In the genomic region with DNA sequence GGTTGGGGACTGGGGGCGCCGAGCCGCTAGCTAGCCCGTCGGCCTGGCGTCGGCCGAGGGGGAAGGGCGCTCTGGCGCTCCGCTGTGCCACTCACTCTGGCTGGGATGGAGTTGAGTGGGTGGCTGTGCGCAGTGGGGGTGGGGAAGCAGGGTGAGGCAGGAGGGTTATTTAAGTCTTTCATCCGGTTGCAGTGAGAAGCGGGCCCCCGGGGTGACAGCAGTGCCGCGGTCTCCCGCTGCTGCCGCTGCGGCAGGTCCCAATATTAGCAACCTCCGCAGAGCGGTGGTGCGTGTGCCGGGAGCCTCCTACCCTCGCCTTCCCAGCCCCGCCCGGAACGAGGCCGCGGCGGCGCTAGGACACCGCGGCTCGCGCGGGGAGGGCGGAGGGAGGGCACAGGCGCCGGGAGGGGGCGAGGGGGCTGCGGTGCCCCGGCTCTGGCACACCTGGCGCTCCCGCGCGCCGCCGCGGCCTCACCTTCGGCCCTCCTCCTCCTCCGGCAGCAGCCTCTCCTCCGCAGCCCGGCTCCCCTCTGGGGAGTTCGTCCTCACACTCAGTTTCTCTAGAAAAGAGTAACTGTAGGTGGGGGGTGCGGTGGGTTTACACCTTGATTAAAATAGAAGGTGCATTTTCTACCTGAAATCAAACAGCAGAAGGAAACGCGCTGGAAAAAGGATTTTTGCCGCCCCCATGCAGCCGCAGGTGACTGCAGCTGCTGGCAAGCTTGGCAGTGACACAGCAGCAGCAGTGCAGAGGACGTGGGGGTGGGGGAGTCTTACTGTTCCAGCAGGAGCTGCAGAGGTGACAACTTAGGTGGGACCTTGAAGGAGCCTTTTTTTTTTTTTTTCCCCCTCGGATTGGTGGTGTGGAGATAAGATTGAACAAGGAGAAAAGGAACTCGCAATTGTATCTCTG, we compare ENCODE assay signal across 9 cellular contexts. TPM values are rescaled to one million over a fixed set of nuclear protein-coding genes. Genes with fewer than 3 reads are reported as not detected.
DNase-seq lines count a peak whose midpoint lies in the region; ATAC-seq lines count a peak whose summit lies in the region.
"Had no signal": no experiment of that assay in that cellular context is flagged by ENCODE, and none has a peak within 500 bp of the region (broad histone marks: within the 10 kb centered on the region; RNA-seq: fewer than 3 reads in every experiment).

No MANE protein-coding gene starts in this region.

- no peak overlapping the region for H2BK5ac ChIP-seq in mesendoderm (ENCODE audit: low read length)

- H3K4me1 Mint-ChIP-seq in T-helper 1 cell treated with Interleukin-12 subunit alpha and Interleukin-12 subunit beta and Interleukin-4 antibody, amounts not matched to agents 30 μg/mL and 1 μg/mL, for 36 hours (ENCODE audit: low read depth), result peaks cover 30% of the 10 kb centered on the region

- H3K36me3 Mint-ChIP-seq in T-helper 1 cell treated with Interleukin-12 subunit alpha and Interleukin-12 subunit beta and Interleukin-4 antibody, amounts not matched to agents 30 μg/mL and 1 μg/mL, for 36 hours (ENCODE audit: low read depth), result no peaks in the 10 kb centered on the region

- H2AK5ac ChIP-seq in mesendoderm (ENCODE audit: low read length), result no peak overlapping the region

- H4K5ac ChIP-seq in mesendoderm (ENCODE audit: low read length), result no peak overlapping the region

- no peak overlapping the region for H2BK120ac ChIP-seq in mesendoderm (ENCODE audit: low read depth, low read length)

- peak; percentile 61 for DNase-seq in NCI-H2029 (lab: John Stamatoyannopoulos, UW)
- no peak for DNase-seq in NCI-H2029 treated with DMSO at 0.1 percent for 48 hours (lab: John Stamatoyannopoulos, UW)
- DNase-seq in cerebellum (ENCODE audit: low spot score), result peak; percentile 83
- peak; percentile 37 for DNase-seq in mesendoderm
- DNase-seq in RKO (ENCODE audit: low spot score), result no peak

- no peak overlapping the region for H4K8ac ChIP-seq in mesendoderm (ENCODE audit: low read depth, low read length)

- H3K27me3 ChIP-seq in mesendoderm (ENCODE audit: insufficient read depth, low read length, poor library complexity) (peaks cover 25% of the 10 kb centered on the region), stomach smooth muscle (ENCODE audit: control insufficient read depth in 1 of 2, insufficient read depth in 2 of 2, low read length in 2 of 2) (peaks cover 26 to 42% of the 10 kb centered on the region in 2 donors)

- H3K4me1 ChIP-seq in mesendoderm (ENCODE audit: control insufficient read depth, low read depth, low read length) (no peaks in the 10 kb centered on the region), stomach smooth muscle (ENCODE audit: control insufficient read depth, insufficient read depth, low read length) (peaks cover 34% of the 10 kb centered on the region)

- no peak overlapping the region for H3K27ac ChIP-seq in mesendoderm (ENCODE audit: low read depth, low read length)
- no peak overlapping the region for H3K27ac ChIP-seq in stomach smooth muscle (ENCODE audit: low read length)
- H3K27ac ChIP-seq: C4-2B had no signal

- H3K27ac Mint-ChIP-seq in T-helper 1 cell treated with Interleukin-12 subunit alpha and Interleukin-12 subunit beta and Interleukin-4 antibody, amounts not matched to agents 30 μg/mL and 1 μg/mL, for 36 hours, result no peak overlapping the region

- no peak overlapping the region for H3K18ac ChIP-seq in mesendoderm (ENCODE audit: low read length)

- H3K4me3 Mint-ChIP-seq in T-helper 1 cell treated with Interleukin-12 subunit alpha and Interleukin-12 subunit beta and Interleukin-4 antibody, amounts not matched to agents 30 μg/mL and 1 μg/mL, for 36 hours, result peak overlapping the region; percentile 50

- H3K4me2 ChIP-seq in mesendoderm (ENCODE audit: low read length), result peak overlapping the region; percentile 66

- H3K79me2 ChIP-seq in mesendoderm (ENCODE audit: control insufficient read depth, insufficient read depth, low read length), result no peaks in the 10 kb centered on the region

- H3K4ac ChIP-seq in mesendoderm (ENCODE audit: low read depth, low read length), result no peak overlapping the region

- H3K4me3 ChIP-seq in mesendoderm (ENCODE audit: low read length) (no peak overlapping the region), stomach smooth muscle (ENCODE audit: low read length in 2 of 2) (peak overlapping the region; percentile 52 to 83)

- peaks cover 67% of the 10 kb centered on the region for H3K27me3 Mint-ChIP-seq in T-helper 1 cell treated with Interleukin-12 subunit alpha and Interleukin-12 subunit beta and Interleukin-4 antibody, amounts not matched to agents 30 μg/mL and 1 μg/mL, for 36 hours (ENCODE audit: low read depth)

- no peaks in the 10 kb centered on the region for H3K79me1 ChIP-seq in mesendoderm (ENCODE audit: low read length)

- no peak overlapping the region for H3K23ac ChIP-seq in mesendoderm (ENCODE audit: low read length)

- H3K9me3 Mint-ChIP-seq in T-helper 1 cell treated with Interleukin-12 subunit alpha and Interleukin-12 subunit beta and Interleukin-4 antibody, amounts not matched to agents 30 μg/mL and 1 μg/mL, for 36 hours, result no peaks in the 10 kb centered on the region

- no CpG with 5 or more reads among the region's 63 CpGs for WGBS in mesendoderm (ENCODE audit: extremely low coverage, insufficient coverage, low lambda C conversion rate)

- H3K9ac ChIP-seq in mesendoderm (ENCODE audit: low read length), result no peak overlapping the region
- H3K9ac ChIP-seq in stomach smooth muscle (ENCODE audit: low read length in 2 of 2), result no peak overlapping the region

- no peaks in the 10 kb centered on the region for H3K36me3 ChIP-seq in mesendoderm (ENCODE audit: control insufficient read depth, insufficient read depth, low read length)
- H3K36me3 ChIP-seq in stomach smooth muscle (ENCODE audit: control insufficient read depth in 2 of 2, insufficient read depth in 2 of 2, low read length in 2 of 2), result no peaks in the 10 kb centered on the region

- no peak for ATAC-seq in GM18858 (IDR thresholded peaks at IDR 0.05; ENCODE audit: unreplicated experiment)

- no peak overlapping the region for H2BK15ac ChIP-seq in mesendoderm (replicated peaks; ENCODE audit: low read depth)

- H3K56ac ChIP-seq in mesendoderm (ENCODE audit: low read length), result peak overlapping the region; percentile 65

- H3K9me3 ChIP-seq in stomach smooth muscle (ENCODE audit: control insufficient read depth in 2 of 2, low read length in 2 of 2), result no peaks in the 10 kb centered on the region

RNA-seq across cellular contexts. Expression of gene FGF9, which starts 4.5 kb away (rescaled TPM):
- 21.1 TPM for total RNA-seq in cerebellum
- polyA plus RNA-seq in mesendoderm (2013, experiment 1 of 2), result 0.06 TPM
- polyA plus RNA-seq in mesendoderm (2013, experiment 2 of 2), result 0.03 TPM

Comparison
In these comparisons a context has a peak if more than half of its experiments do, and no peak if none do; other contexts are left out.
1. DNase-seq: peak in NCI-H2029 (single experiment), cerebellum (single experiment) and mesendoderm (single experiment); none in NCI-H2029 treated with DMSO at 0.1 percent for 48 hours (single experiment) and RKO (single experiment).